14 cellular contexts compared by ENCODE assay signal in the genomic region with DNA sequence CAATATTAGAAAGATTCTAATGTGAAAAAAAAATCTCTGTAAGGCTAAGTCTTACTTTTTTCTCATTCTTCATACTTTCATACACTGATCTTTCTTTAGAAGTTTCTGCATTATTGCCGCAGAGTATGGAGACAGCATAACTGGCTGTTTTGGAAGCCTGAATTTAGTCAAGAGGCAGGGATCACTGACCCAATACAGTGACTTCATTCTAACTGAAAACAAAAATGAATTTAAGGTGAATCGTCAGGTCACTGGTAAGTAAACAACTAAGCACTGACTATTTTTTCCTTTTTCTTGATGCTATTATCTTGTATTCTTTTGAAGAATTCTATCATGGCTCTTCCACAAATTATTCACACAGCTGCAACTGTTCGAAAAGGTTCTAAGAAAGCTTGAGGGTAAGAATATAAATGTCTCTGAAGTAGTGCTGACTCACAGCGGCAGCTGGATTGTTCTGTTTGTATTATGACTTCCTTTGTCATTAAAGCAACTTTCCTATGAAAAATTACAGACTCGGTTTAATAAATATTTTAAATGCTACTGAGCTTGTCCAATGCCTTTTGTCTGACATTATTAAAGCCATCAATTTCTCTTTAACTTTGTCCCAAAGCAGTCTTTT.
DNase-seq lines count a peak whose midpoint lies in the region; ATAC-seq and TF ChIP-seq lines count a peak whose summit lies in the region.
"Had no signal": no experiment of that assay in that cellular context is flagged by ENCODE, and none has a peak within 500 bp of the region (broad histone marks: within the 10 kb centered on the region; RNA-seq: fewer than 3 reads in every experiment).

No MANE protein-coding gene starts in this region.

- H3K27ac Mint-ChIP-seq in chondrocyte (ENCODE audit: unreplicated experiment) (peak overlapping the region; percentile 68), neural crest cell (ENCODE audit: unreplicated experiment) (peak overlapping the region; percentile 90), T-helper 17 cell (no peak overlapping the region)
- H3K27ac Mint-ChIP-seq: CD8-positive, alpha-beta memory T cell had no signal

- H3K4me3 Mint-ChIP-seq in chondrocyte (ENCODE audit: unreplicated experiment) (no peak overlapping the region), neural crest cell (peak overlapping the region; percentile 41), T-helper 17 cell (no peak overlapping the region)
- H3K4me3 Mint-ChIP-seq: CD8-positive, alpha-beta memory T cell had no signal

- no peaks in the 10 kb centered on the region for H3K4me1 ChIP-seq in MM.1S (ENCODE audit: low read length)
- H3K4me1 ChIP-seq: esophagus muscularis mucosa had no signal

- no peaks in the 10 kb centered on the region for H4K20me1 ChIP-seq in MM.1S (ENCODE audit: insufficient read depth, low read length)

- H3K9me3 ChIP-seq in MG63 (no peaks in the 10 kb centered on the region), T-helper 17 cell (ENCODE audit: control insufficient read depth, low read length, poor library complexity, severe bottlenecking) (no peaks in the 10 kb centered on the region), MM.1S (replicated peaks; ENCODE audit: insufficient read depth, low read length) (no peaks in the 10 kb centered on the region)
- H3K9me3 ChIP-seq: esophagus muscularis mucosa had no signal

- no peak overlapping the region for H3K27ac ChIP-seq in MM.1S (ENCODE audit: low read length)
- H3K27ac ChIP-seq: esophagus muscularis mucosa had no signal

- H3K36me3 Mint-ChIP-seq in chondrocyte (ENCODE audit: low read depth) (no peaks in the 10 kb centered on the region), neural crest cell (ENCODE audit: low read depth) (no peaks in the 10 kb centered on the region), T-helper 17 cell (ENCODE audit: low read depth) (no peaks in the 10 kb centered on the region)
- H3K36me3 Mint-ChIP-seq: CD8-positive, alpha-beta memory T cell had no signal

- no peak overlapping the region for H3K9ac ChIP-seq in MM.1S (ENCODE audit: low read length)

- H3K27me3 Mint-ChIP-seq in chondrocyte (ENCODE audit: low read depth) = no peaks in the 10 kb centered on the region
- no peaks in the 10 kb centered on the region for H3K27me3 Mint-ChIP-seq in neural crest cell (ENCODE audit: low read depth)
- H3K27me3 Mint-ChIP-seq in T-helper 17 cell = no peaks in the 10 kb centered on the region
- H3K27me3 Mint-ChIP-seq: CD8-positive, alpha-beta memory T cell had no signal

- DNase-seq in MG63 = peak; percentile 34
- no peak for DNase-seq in chondrocyte (ENCODE audit: low spot score)
- DNase-seq in neural crest cell (ENCODE audit: low read depth, low spot score) = no peak
- DNase-seq in stimulated activated CD4-positive, alpha-beta T cell treated with anti-CD3 and anti-CD28 coated beads, Interleukin-2, amount 100 ng/mL, for 24 hours = no peak
- no peak for DNase-seq in T-helper 17 cell
- DNase-seq in NCI-H524 treated with DMSO at 0.1 percent for 48 hours (lab: John Stamatoyannopoulos, UW) = no peak
- DNase-seq in MM.1S = no peak
- DNase-seq: activated CD8-positive, alpha-beta memory T cell treated with anti-CD3 and anti-CD28 coated beads, Interleukin-2, amount 50 U/mL, for 48 hours; CD8-positive, alpha-beta memory T cell; NCI-H524; T-helper 1 cell had no signal

- no peaks in the 10 kb centered on the region for H3K9me2 ChIP-seq in MM.1S (replicated peaks; ENCODE audit: insufficient read depth, low read length)

- peaks cover 20% of the 10 kb centered on the region for H3K4me1 Mint-ChIP-seq in chondrocyte (ENCODE audit: low read depth)
- H3K4me1 Mint-ChIP-seq in neural crest cell = peaks cover 21% of the 10 kb centered on the region
- no peaks in the 10 kb centered on the region for H3K4me1 Mint-ChIP-seq in T-helper 17 cell
- H3K4me1 Mint-ChIP-seq: CD8-positive, alpha-beta memory T cell had no signal

- TF ChIP-seq CTCF in chondrocyte (IDR thresholded peaks at IDR 0.05) = no peak
- TF ChIP-seq CTCF in neural crest cell (conservative IDR thresholded peaks at IDR 0.05) = no peak
- no peak for TF ChIP-seq CTCF in MM.1S (IDR thresholded peaks at IDR 0.05; ENCODE audit: low read length)

- ATAC-seq in GM18861 (IDR thresholded peaks at IDR 0.05; ENCODE audit: unreplicated experiment) (peak; percentile 34), T-helper 17 cell (no peak)
- ATAC-seq: K562 had no signal

- no peak overlapping the region for H3K4me3 ChIP-seq in MG63
- H3K4me3 ChIP-seq in MM.1S (ENCODE audit: low read length) = no peak overlapping the region
- H3K4me3 ChIP-seq: esophagus muscularis mucosa, K562 had no signal

- H2AFZ ChIP-seq in MM.1S (ENCODE audit: low read length) = no peak overlapping the region

- H3K36me3 ChIP-seq in MG63 (no peaks in the 10 kb centered on the region), MM.1S (replicated peaks; ENCODE audit: insufficient read depth, low read length) (no peaks in the 10 kb centered on the region)
- H3K36me3 ChIP-seq: esophagus muscularis mucosa had no signal

- no peaks in the 10 kb centered on the region for H3F3A ChIP-seq in MM.1S (ENCODE audit: insufficient read depth, low read length)

- no peaks in the 10 kb centered on the region for H3K9me3 Mint-ChIP-seq in chondrocyte (ENCODE audit: low read depth)
- peaks cover 2% of the 10 kb centered on the region for H3K9me3 Mint-ChIP-seq in neural crest cell

- no peaks in the 10 kb centered on the region for H3K79me2 ChIP-seq in MM.1S (ENCODE audit: low read length)

- no peak overlapping the region for H3K4me2 ChIP-seq in MM.1S (ENCODE audit: low read depth, low read length)

- H3K27me3 ChIP-seq in MG63 = no peaks in the 10 kb centered on the region
- no peaks in the 10 kb centered on the region for H3K27me3 ChIP-seq in MM.1S (replicated peaks; ENCODE audit: insufficient read depth, low read length)
- H3K27me3 ChIP-seq: esophagus muscularis mucosa had no signal
